ENCODE assay signal across 22 cellular contexts in genomic region chr1:229385853-229386456, GRCh38. TPM values are rescaled to one million over a fixed set of nuclear protein-coding genes. Genes with fewer than 3 reads are reported as not detected.
"Had no signal": no experiment of that assay in that cellular context is flagged by ENCODE, and none has a peak within 500 bp of the region (broad histone marks: within the 10 kb centered on the region; RNA-seq: fewer than 3 reads in every experiment).

No MANE protein-coding gene starts in this region.

- FAIRE-seq: islet of Langerhans had no signal

- H3K36me3 Mint-ChIP-seq: activated naive CD4-positive, alpha-beta T cell treated with anti-CD3 and anti-CD28 coated beads, Interleukin-2, amount 50 U/mL, for 24 hours had no signal

- DNase-seq: activated CD4-positive, alpha-beta T cell treated with anti-CD3 and anti-CD28 coated beads, Interleukin-2, amount 50 U/mL, for 1 hour; activated CD8-positive, alpha-beta memory T cell treated with anti-CD3 and anti-CD28 coated beads, Interleukin-2, amount 50 U/mL, for 48 hours; activated effector memory CD4-positive, alpha-beta T cell treated with Interleukin-2 at 50 U/mL for 16 hours; activated T-cell treated with anti-CD3 and anti-CD28 coated beads, Interleukin-2, amount 50 U/mL, for 48 hours; dermis blood vessel endothelial cell; effector memory CD8-positive, alpha-beta T cell; esophagus squamous epithelium; hippocampal formation; left cardiac atrium; midbrain; ovary; sigmoid colon; spleen; stimulated activated CD4-positive, alpha-beta T cell treated with anti-CD3 and anti-CD28 coated beads, Interleukin-4, amount 100 ng/mL, for 4 hours; stimulated activated naive CD4-positive, alpha-beta T cell had no signal

- H3K4me1 ChIP-seq: esophagus squamous epithelium, sigmoid colon, spleen had no signal

- H3K4me3 Mint-ChIP-seq: activated naive CD4-positive, alpha-beta T cell treated with anti-CD3 and anti-CD28 coated beads, Interleukin-2, amount 50 U/mL, for 24 hours; effector memory CD8-positive, alpha-beta T cell; T-helper 1 cell treated with Interleukin-12 subunit alpha and Interleukin-12 subunit beta and Interleukin-4 antibody, amounts not matched to agents 30 μg/mL and 1 μg/mL, for 36 hours had no signal

- H3K27me3 ChIP-seq: ovary had no signal

- H3K4me1 Mint-ChIP-seq: activated naive CD4-positive, alpha-beta T cell treated with anti-CD3 and anti-CD28 coated beads, Interleukin-2, amount 50 U/mL, for 24 hours had no signal

- H3K27ac ChIP-seq: esophagus squamous epithelium, ovary, sigmoid colon, spleen had no signal

- H3K36me3 ChIP-seq: esophagus squamous epithelium, ovary, sigmoid colon, spleen had no signal

- H3K9me3 Mint-ChIP-seq: activated naive CD4-positive, alpha-beta T cell treated with anti-CD3 and anti-CD28 coated beads, Interleukin-2, amount 50 U/mL, for 24 hours; effector memory CD8-positive, alpha-beta T cell; T-helper 1 cell treated with Interleukin-12 subunit alpha and Interleukin-12 subunit beta and Interleukin-4 antibody, amounts not matched to agents 30 μg/mL and 1 μg/mL, for 36 hours had no signal

- H3K27ac Mint-ChIP-seq: activated naive CD4-positive, alpha-beta T cell treated with anti-CD3 and anti-CD28 coated beads, Interleukin-2, amount 50 U/mL, for 24 hours; effector memory CD8-positive, alpha-beta T cell; T-helper 1 cell treated with Interleukin-12 subunit alpha and Interleukin-12 subunit beta and Interleukin-4 antibody, amounts not matched to agents 30 μg/mL and 1 μg/mL, for 36 hours had no signal

- H3K4me3 ChIP-seq: esophagus squamous epithelium, lung, ovary, sigmoid colon, spleen had no signal

- H3K9me3 ChIP-seq: esophagus squamous epithelium, ovary, sigmoid colon had no signal

- ATAC-seq: activated CD4-positive, CD25-positive, alpha-beta regulatory T cell treated with anti-CD3 and anti-CD28 coated beads, Interleukin-2, amount 50 U/mL, for 24 hours; effector memory CD8-positive, alpha-beta T cell had no signal

RNA-seq across cellular contexts. Expression of gene ACTA1, which starts 47.9 kb away (rescaled TPM):
- total RNA-seq: fibroblast of villous mesenchyme, glomerular endothelial cell had no signal
